In genomic region chr3:172635588-172635987, GRCh38 we compare ENCODE assay signal across 10 cellular contexts.
A peak's percentile ranks its signal among the peaks of the same experiment; 100 is the strongest.
DNase-seq lines count a peak whose midpoint lies in the region; ATAC-seq, FAIRE-seq and TF ChIP-seq lines count a peak whose summit lies in the region.
"Had no signal": no experiment of that assay in that cellular context is flagged by ENCODE, and none has a peak within 500 bp of the region (broad histone marks: within the 10 kb centered on the region; RNA-seq: fewer than 3 reads in every experiment).

No MANE protein-coding gene starts in this region.

- H3K27ac Mint-ChIP-seq in astrocyte (ENCODE audit: unreplicated experiment): no peak overlapping the region

- H3K27ac ChIP-seq in astrocyte (ENCODE audit: low read depth, low read length): no peak overlapping the region
- H3K27ac ChIP-seq in SJCRH30: no peak overlapping the region
- no peak overlapping the region for H3K27ac ChIP-seq in substantia nigra (ENCODE audit: low read depth, low read length, poor library complexity, severe bottlenecking)

- no peaks in the 10 kb centered on the region for H4K20me1 ChIP-seq in astrocyte (ENCODE audit: insufficient read depth, low read length)

- no peaks in the 10 kb centered on the region for H3K9me3 ChIP-seq in astrocyte (ENCODE audit: insufficient read depth, low read depth, low read length)
- no peaks in the 10 kb centered on the region for H3K9me3 ChIP-seq in SJCRH30 (replicated peaks)

- H3K4me1 Mint-ChIP-seq in astrocyte (ENCODE audit: low read depth, unreplicated experiment): peaks cover 4% of the 10 kb centered on the region

- H3K4me2 ChIP-seq in astrocyte (ENCODE audit: low read length): no peak overlapping the region

- no peak overlapping the region for H2AFZ ChIP-seq in astrocyte (ENCODE audit: low read depth, low read length)

- H3K4me3 Mint-ChIP-seq in astrocyte (ENCODE audit: unreplicated experiment): no peak overlapping the region
- H3K4me3 Mint-ChIP-seq: stimulated activated naive CD8-positive, alpha-beta T cell treated with anti-CD3 and anti-CD28 coated beads, Interleukin-15, Interleukin-2, amounts not matched to agents 100 ng/mL and 50 ng/mL, for 24 hours had no signal

- H3K9me3 Mint-ChIP-seq in astrocyte (ENCODE audit: unreplicated experiment): no peaks in the 10 kb centered on the region
- H3K9me3 Mint-ChIP-seq: stimulated activated naive CD8-positive, alpha-beta T cell treated with anti-CD3 and anti-CD28 coated beads, Interleukin-15, Interleukin-2, amounts not matched to agents 100 ng/mL and 50 ng/mL, for 24 hours had no signal

- in situ Hi-C loops in Caki2 (cut with HindIII; ENCODE audit: low pct_unique_long_range_greater_than_20kb, low sequenced_read_pairs): no loop called here

- no peaks in the 10 kb centered on the region for H3K27me3 Mint-ChIP-seq in astrocyte (ENCODE audit: low read depth, unreplicated experiment)
- H3K27me3 Mint-ChIP-seq: stimulated activated naive CD8-positive, alpha-beta T cell treated with anti-CD3 and anti-CD28 coated beads, Interleukin-15, Interleukin-2, amounts not matched to agents 100 ng/mL and 50 ng/mL, for 24 hours had no signal

- H3K36me3 Mint-ChIP-seq in astrocyte (ENCODE audit: low read depth, unreplicated experiment): no peaks in the 10 kb centered on the region

- H3K36me3 ChIP-seq in astrocyte (ENCODE audit: insufficient read depth, low read length) (peaks cover 14% of the 10 kb centered on the region), SJCRH30 (no peaks in the 10 kb centered on the region)

- peak; percentile 85 for DNase-seq in Caki2 (ENCODE audit: low read depth)
- peak; percentile 27 for DNase-seq in astrocyte (ENCODE audit: low read depth)
- no peak for DNase-seq in SJCRH30
- no peak for DNase-seq in SHP77 treated with DMSO at 0.1 percent for 48 hours (lab: John Stamatoyannopoulos, UW)
- no peak for DNase-seq in substantia nigra (lab: John Stamatoyannopoulos, UW)
- no peak for DNase-seq in SIG-M5 treated with dmso at 0.1 percent for 504 hours (lab: John Stamatoyannopoulos, UW; ENCODE audit: unreplicated experiment)
- DNase-seq: left cardiac atrium had no signal

- H3K4me3 ChIP-seq in astrocyte (ENCODE audit: insufficient read depth, low read depth, low read length) (no peak overlapping the region), SJCRH30 (no peak overlapping the region)

- no peak overlapping the region for H3K9ac ChIP-seq in astrocyte (ENCODE audit: low read length)

- no peak for TF ChIP-seq CTCF in astrocyte (IDR thresholded peaks at IDR 0.05; ENCODE audit: insufficient read depth, low read depth, low read length)

- FAIRE-seq in astrocyte (lab: Jason Lieb, UNC): peak; percentile 56

- H3K4me1 ChIP-seq in astrocyte (ENCODE audit: insufficient read depth, low read length): peaks cover 4% of the 10 kb centered on the region
- H3K4me1 ChIP-seq in SJCRH30: no peaks in the 10 kb centered on the region

- no peaks in the 10 kb centered on the region for H3K79me2 ChIP-seq in astrocyte (ENCODE audit: insufficient read depth, low read length)

- H3K27me3 ChIP-seq in astrocyte (ENCODE audit: insufficient read depth, low read length) (no peaks in the 10 kb centered on the region), SJCRH30 (no peaks in the 10 kb centered on the region)

- peak; percentile 87 for ATAC-seq in GM19324 (IDR thresholded peaks at IDR 0.05; ENCODE audit: low FRiP score, unreplicated experiment)
- ATAC-seq in HG03139 (IDR thresholded peaks at IDR 0.05; ENCODE audit: unreplicated experiment): peak; percentile 89

Comparison
In these comparisons a context has a peak if more than half of its experiments do, and no peak if none do; other contexts are left out.
1. DNase-seq: peak in Caki2 (single experiment) and astrocyte (single experiment); none in SJCRH30 (0 of 2), SHP77 treated with DMSO at 0.1 percent for 48 hours (single experiment), substantia nigra (0 of 49) and SIG-M5 treated with dmso at 0.1 percent for 504 hours (single experiment).